ENCODE assay signal across 8 cellular contexts in genomic region chr13:44274838-44275237, GRCh38.
A peak's percentile ranks its signal among the peaks of the same experiment; 100 is the strongest.
DNase-seq lines count a peak whose midpoint lies in the region; ATAC-seq and TF ChIP-seq lines count a peak whose summit lies in the region.

No MANE protein-coding gene starts in this region.

- H3K27me3 ChIP-seq in gastroesophageal sphincter, result no peaks in the 10 kb centered on the region

- H3K9me3 ChIP-seq in gastroesophageal sphincter, result no peaks in the 10 kb centered on the region

- TF ChIP-seq POLR2A in gastroesophageal sphincter (IDR thresholded peaks at IDR 0.05), result no peak

- ATAC-seq in HG03521 (IDR thresholded peaks at IDR 0.05; ENCODE audit: unreplicated experiment) (peak; percentile 22), gastroesophageal sphincter (no peak)
- peak; percentile 55 for ATAC-seq in activated CD8-positive, alpha-beta T cell treated with anti-CD3 and anti-CD28 coated beads for 36 hours
- ATAC-seq in stimulated activated memory B cell treated with anti-CD40 and anti-IgM and Interleukin-4, amounts not matched to agents 10 μg/mL and 1 μg/mL and 100 μg/mL, for 72 hours, result peak; percentile 18
- ATAC-seq in activated CD4-positive, CD25-positive, alpha-beta regulatory T cell treated with anti-CD3 and anti-CD28 coated beads, Interleukin-2, amount 50 U/mL, for 24 hours, result no peak

- H3K27ac ChIP-seq in gastroesophageal sphincter, result peak overlapping the region; percentile 80 to 99 (median 88)

- no peaks in the 10 kb centered on the region for H3K36me3 ChIP-seq in gastroesophageal sphincter

- H3K9me3 Mint-ChIP-seq in activated CD8-positive, alpha-beta T cell treated with anti-CD3 and anti-CD28 coated beads for 36 hours, result no peaks in the 10 kb centered on the region
- H3K9me3 Mint-ChIP-seq in stimulated activated memory B cell treated with anti-CD40 and anti-IgM and Interleukin-4, amounts not matched to agents 10 μg/mL and 1 μg/mL and 100 μg/mL, for 72 hours, result peaks cover 3% of the 10 kb centered on the region

- H3K4me1 ChIP-seq in gastroesophageal sphincter, result peaks cover 15 to 62% (median 29%) of the 10 kb centered on the region in 3 donors

- peak overlapping the region; percentile 91 for H3K27ac Mint-ChIP-seq in activated CD8-positive, alpha-beta T cell treated with anti-CD3 and anti-CD28 coated beads for 36 hours
- H3K27ac Mint-ChIP-seq in stimulated activated memory B cell treated with anti-CD40 and anti-IgM and Interleukin-4, amounts not matched to agents 10 μg/mL and 1 μg/mL and 100 μg/mL, for 72 hours, result peak overlapping the region; percentile 86

- no peaks in the 10 kb centered on the region for H3K27me3 Mint-ChIP-seq in activated CD8-positive, alpha-beta T cell treated with anti-CD3 and anti-CD28 coated beads for 36 hours
- peaks cover 25% of the 10 kb centered on the region for H3K27me3 Mint-ChIP-seq in stimulated activated memory B cell treated with anti-CD40 and anti-IgM and Interleukin-4, amounts not matched to agents 10 μg/mL and 1 μg/mL and 100 μg/mL, for 72 hours

- POLR2A ChIA-PET in activated CD8-positive, alpha-beta T cell treated with anti-CD3 and anti-CD28 coated beads for 36 hours (lab: Charles Lee), result interaction anchor here (1.0 to 2.3 kb wide), 4 partner anchors 9 to 160 kb away, joined by 3 to 8 read pairs (median 7); no protein-coding TSS in a partner anchor

- H3K36me3 Mint-ChIP-seq in activated CD8-positive, alpha-beta T cell treated with anti-CD3 and anti-CD28 coated beads for 36 hours (ENCODE audit: low read depth), result no peaks in the 10 kb centered on the region
- H3K36me3 Mint-ChIP-seq in stimulated activated memory B cell treated with anti-CD40 and anti-IgM and Interleukin-4, amounts not matched to agents 10 μg/mL and 1 μg/mL and 100 μg/mL, for 72 hours, result peaks cover 14% of the 10 kb centered on the region

- CTCF ChIA-PET in activated CD8-positive, alpha-beta T cell treated with anti-CD3 and anti-CD28 coated beads for 36 hours (lab: Charles Lee), result interaction anchor here (0.7 to 1.5 kb wide), 2 partner anchors 9 to 29 kb away, joined by 3 read pairs; no protein-coding TSS in a partner anchor

- peak overlapping the region; percentile 59 for H3K4me3 Mint-ChIP-seq in activated CD8-positive, alpha-beta T cell treated with anti-CD3 and anti-CD28 coated beads for 36 hours
- peak overlapping the region; percentile 73 for H3K4me3 Mint-ChIP-seq in stimulated activated memory B cell treated with anti-CD40 and anti-IgM and Interleukin-4, amounts not matched to agents 10 μg/mL and 1 μg/mL and 100 μg/mL, for 72 hours

- intact Hi-C loops in activated CD8-positive, alpha-beta T cell treated with anti-CD3 and anti-CD28 coated beads for 36 hours (cut with micrococcal nuclease), result no loop called here

- peak overlapping the region; percentile 10 to 13 for H3K4me3 ChIP-seq in gastroesophageal sphincter

- 33 to 58% methylated on average over 1 to 2 of the region's 2 CpGs for WGBS in gastroesophageal sphincter (ENCODE audit: low coverage in 1 of 2), 2 donors

- TF ChIP-seq EP300 in gastroesophageal sphincter (IDR thresholded peaks at IDR 0.05), result no peak

- peak; percentile 26 for DNase-seq in activated CD8-positive, alpha-beta T cell treated with anti-CD3 and anti-CD28 coated beads for 36 hours
- DNase-seq in HuH-7.5 (ENCODE audit: low spot score) (no peak), NCI-H128 (lab: John Stamatoyannopoulos, UW; ENCODE audit: unreplicated experiment) (no peak), SIG-M5 (lab: John Stamatoyannopoulos, UW) (no peak)

- TF ChIP-seq CTCF in activated CD8-positive, alpha-beta T cell treated with anti-CD3 and anti-CD28 coated beads for 36 hours (IDR thresholded peaks at IDR 0.05), result no peak
- TF ChIP-seq CTCF in gastroesophageal sphincter (IDR thresholded peaks at IDR 0.05), result no peak

- peaks cover 53% of the 10 kb centered on the region for H3K4me1 Mint-ChIP-seq in activated CD8-positive, alpha-beta T cell treated with anti-CD3 and anti-CD28 coated beads for 36 hours (ENCODE audit: low read depth)
- peaks cover 20% of the 10 kb centered on the region for H3K4me1 Mint-ChIP-seq in stimulated activated memory B cell treated with anti-CD40 and anti-IgM and Interleukin-4, amounts not matched to agents 10 μg/mL and 1 μg/mL and 100 μg/mL, for 72 hours

Comparison
In these comparisons a context has a peak if more than half of its experiments do, and no peak if none do; other contexts are left out.
1. ATAC-seq: peak in HG03521 (single experiment), activated CD8-positive, alpha-beta T cell treated with anti-CD3 and anti-CD28 coated beads for 36 hours (single experiment) and stimulated activated memory B cell treated with anti-CD40 and anti-IgM and Interleukin-4, amounts not matched to agents 10 μg/mL and 1 μg/mL and 100 μg/mL, for 72 hours (single experiment); none in gastroesophageal sphincter (single experiment) and activated CD4-positive, CD25-positive, alpha-beta regulatory T cell treated with anti-CD3 and anti-CD28 coated beads, Interleukin-2, amount 50 U/mL, for 24 hours (0 of 2).